Comparison of ENCODE assay signal across 8 cellular contexts in the genomic region with DNA sequence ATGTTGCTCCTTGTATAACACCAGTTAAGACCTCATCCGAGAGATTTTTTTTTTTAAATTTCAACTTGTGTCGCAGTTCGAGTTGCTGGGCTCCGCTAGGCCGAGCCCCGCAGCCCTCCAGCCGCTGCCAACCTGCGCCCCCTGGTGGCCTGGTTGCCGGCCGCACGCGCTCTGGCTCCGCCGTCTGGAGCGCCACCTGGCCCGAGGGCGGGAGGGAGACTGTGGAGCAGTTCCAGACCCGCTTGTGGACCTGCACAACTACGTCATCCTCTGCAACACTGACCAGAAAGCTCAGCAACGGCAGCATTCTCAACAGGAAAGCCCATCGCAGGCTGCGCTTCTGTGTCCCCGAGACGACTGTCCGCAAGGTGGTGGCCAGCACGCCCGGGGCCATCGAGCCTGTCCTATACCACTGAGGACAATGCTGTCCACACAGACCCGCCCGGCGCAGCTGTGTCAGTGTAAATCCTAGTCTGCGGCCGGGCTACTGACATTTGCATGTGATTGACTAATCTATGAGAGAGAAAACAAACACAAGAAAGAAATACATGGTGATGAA. TPM values are rescaled to one million over a fixed set of nuclear protein-coding genes. Genes with fewer than 3 reads are reported as not detected.
A peak's percentile ranks its signal among the peaks of the same experiment; 100 is the strongest.
DNase-seq lines count a peak whose midpoint lies in the region; ATAC-seq, FAIRE-seq and TF ChIP-seq lines count a peak whose summit lies in the region.

No MANE protein-coding gene starts in this region.

- H3K9me3 ChIP-seq in IMR-90 (ENCODE audit: control insufficient read depth, insufficient read depth, low read length) = no peaks in the 10 kb centered on the region

- CTCF ChIA-PET in IMR-90 (lab: Yijun Ruan, JAX) = interaction anchor here (0.6 to 1.3 kb wide), 8 partner anchors 9 to 1174 kb away, joined by 3 read pairs; no protein-coding TSS in a partner anchor

- H2AFZ ChIP-seq in IMR-90 (replicated peaks; ENCODE audit: low read length, poor library complexity) = peak overlapping the region; percentile 79

- FAIRE-seq in RCC 7860 (lab: Jason Lieb, UNC) = no peak

- H2BK15ac ChIP-seq in IMR-90 (ENCODE audit: low read depth, low read length) = no peak overlapping the region

- no peak overlapping the region for H4K8ac ChIP-seq in IMR-90 (ENCODE audit: low read depth in 2 of 2, low read length in 2 of 2)

- H3K79me1 ChIP-seq in IMR-90 (ENCODE audit: low read depth in 1 of 2, low read length in 2 of 2) = no peaks in the 10 kb centered on the region

- H3K27me3 Mint-ChIP-seq in activated T-helper 2 cell treated with anti-CD3 and anti-CD28 coated beads, Interferon-gamma antibody, Interleukin-2, Interleukin-4, amounts not matched to agents 10 μg/mL and 5 μg/mL and 100 μg/mL, durations not matched to agents 14 hours and 24 hours and 36 hours (ENCODE audit: low read depth) = peaks cover 25% of the 10 kb centered on the region
- peaks cover 22% of the 10 kb centered on the region for H3K27me3 Mint-ChIP-seq in nephron (ENCODE audit: low read depth)

- H3K36me3 Mint-ChIP-seq in activated T-helper 2 cell treated with anti-CD3 and anti-CD28 coated beads, Interferon-gamma antibody, Interleukin-2, Interleukin-4, amounts not matched to agents 10 μg/mL and 5 μg/mL and 100 μg/mL, durations not matched to agents 14 hours and 24 hours and 36 hours (ENCODE audit: low read depth) = no peaks in the 10 kb centered on the region
- no peaks in the 10 kb centered on the region for H3K36me3 Mint-ChIP-seq in nephron (ENCODE audit: low read depth)

- no peak overlapping the region for H3K27ac Mint-ChIP-seq in activated T-helper 2 cell treated with anti-CD3 and anti-CD28 coated beads, Interferon-gamma antibody, Interleukin-2, Interleukin-4, amounts not matched to agents 10 μg/mL and 5 μg/mL and 100 μg/mL, durations not matched to agents 14 hours and 24 hours and 36 hours
- H3K27ac Mint-ChIP-seq in nephron = peak overlapping the region in 2 of 3 experiments; percentile 23 to 47

- H2AK5ac ChIP-seq in IMR-90 (ENCODE audit: low read depth, low read length) = no peak overlapping the region

- TF ChIP-seq CTCF in IMR-90 (conservative IDR thresholded peaks at IDR 0.05; ENCODE audit: low read depth, low read length) (peak; percentile 98), nephron (IDR thresholded peaks at IDR 0.05; ENCODE audit: unreplicated experiment in 3 of 3) (peak; percentile 99 to 100 (median 99))

- H3K23ac ChIP-seq in IMR-90 (ENCODE audit: low read depth, low read length) = no peak overlapping the region

- dilution Hi-C loops in IMR-90 (cut with HindIII; ENCODE audit: low sequenced_read_pairs, unreplicated experiment) = no loop called here

- H3K4me3 ChIP-seq in IMR-90 (ENCODE audit: insufficient read depth, low read depth, low read length) = peak overlapping the region; percentile 49

- no peaks in the 10 kb centered on the region for H3K4me1 ChIP-seq in IMR-90 (ENCODE audit: control insufficient read depth, insufficient read depth, low read length)

- no peak overlapping the region for H3K14ac ChIP-seq in IMR-90 (replicated peaks; ENCODE audit: low read depth, low read length)

- H3K36me3 ChIP-seq in IMR-90 (ENCODE audit: control insufficient read depth, insufficient read depth, low read length) = no peaks in the 10 kb centered on the region

- no peak overlapping the region for H4K91ac ChIP-seq in IMR-90 (ENCODE audit: insufficient read depth, low read depth, low read length)

- no peaks in the 10 kb centered on the region for H4K20me1 ChIP-seq in IMR-90 (ENCODE audit: insufficient read depth, low read length)

- no peak overlapping the region for H2BK20ac ChIP-seq in IMR-90 (ENCODE audit: low read depth, low read length)

- peak overlapping the region; percentile 71 for H3K4me3 Mint-ChIP-seq in activated T-helper 2 cell treated with anti-CD3 and anti-CD28 coated beads, Interferon-gamma antibody, Interleukin-2, Interleukin-4, amounts not matched to agents 10 μg/mL and 5 μg/mL and 100 μg/mL, durations not matched to agents 14 hours and 24 hours and 36 hours (ENCODE audit: low read depth)
- peak overlapping the region; percentile 80 to 81 (median 81) for H3K4me3 Mint-ChIP-seq in nephron

- H3K27ac ChIP-seq in IMR-90 (ENCODE audit: insufficient read depth, low read length) = no peak overlapping the region

- peaks cover 16% of the 10 kb centered on the region for H3K4me1 Mint-ChIP-seq in activated T-helper 2 cell treated with anti-CD3 and anti-CD28 coated beads, Interferon-gamma antibody, Interleukin-2, Interleukin-4, amounts not matched to agents 10 μg/mL and 5 μg/mL and 100 μg/mL, durations not matched to agents 14 hours and 24 hours and 36 hours (ENCODE audit: low read depth)
- peaks cover 8% of the 10 kb centered on the region for H3K4me1 Mint-ChIP-seq in nephron

- in situ Hi-C loops in IMR-90 (cut with MboI; ENCODE audit: low sequenced_read_pairs) = no loop called here

- H3K9ac ChIP-seq in IMR-90 (ENCODE audit: low read depth, low read length) = no peak overlapping the region

- peak; percentile 74 for TF ChIP-seq RAD21 in IMR-90 (IDR thresholded peaks at IDR 0.05; ENCODE audit: low read length)

- no peak overlapping the region for H3K56ac ChIP-seq in IMR-90 (ENCODE audit: extremely low read depth, insufficient read depth, low read length)

- no TSS peak for BruUV-seq in IMR-90 (replicated peaks; lab: Mats Ljungman, UMichigan)

- TF ChIP-seq POLR2A in IMR-90 (IDR thresholded peaks at IDR 0.05; ENCODE audit: low read depth, low read length) = no peak

- H3K18ac ChIP-seq in IMR-90 (ENCODE audit: low read depth, low read length) = no peak overlapping the region

- no peak overlapping the region for H4K5ac ChIP-seq in IMR-90 (ENCODE audit: low read depth, low read length)

- no peak overlapping the region for H3K4ac ChIP-seq in IMR-90 (ENCODE audit: low read depth, low read length)

- no peaks in the 10 kb centered on the region for H3K9me1 ChIP-seq in IMR-90 (ENCODE audit: insufficient read depth, low read length)

- H3K27me3 ChIP-seq in IMR-90 (ENCODE audit: control insufficient read depth, insufficient read depth, low read length) = no peaks in the 10 kb centered on the region

- intact Hi-C loops in IMR-90 (cut with micrococcal nuclease) = loop anchor here (1.0 to 5.0 kb wide), 3 partner anchors 119 to 256 kb away; no protein-coding TSS in a partner anchor
- intact Hi-C loops in activated T-helper 2 cell treated with anti-CD3 and anti-CD28 coated beads, Interferon-gamma antibody, Interleukin-2, Interleukin-4, amounts not matched to agents 10 μg/mL and 5 μg/mL and 100 μg/mL, durations not matched to agents 14 hours and 24 hours and 36 hours (cut with micrococcal nuclease) = loop anchor here (2.0 to 5.0 kb wide), 2 partner anchors 258 to 292 kb away; no protein-coding TSS in a partner anchor

- no peak overlapping the region for H2BK120ac ChIP-seq in IMR-90 (ENCODE audit: low read depth, low read length)

- 5% methylated on average over 15 of the region's 33 CpGs; no CpG with 5 or more reads in 1 of the 2 experiments for WGBS in IMR-90 (ENCODE audit: extremely low coverage in 2 of 2, insufficient read length in 1 of 2), 2 experiments

- POLR2A ChIA-PET in IMR-90 (lab: Charles Lee; ENCODE audit: unreplicated experiment) = no interaction called here

- ATAC-seq in GM21529 (IDR thresholded peaks at IDR 0.05; ENCODE audit: unreplicated experiment) (peak; percentile 97), IMR-90 (ENCODE audit: low read depth) (peak; percentile 99)

- no peak overlapping the region for H2BK5ac ChIP-seq in IMR-90 (ENCODE audit: low read depth, low read length, poor library complexity, severe bottlenecking)

- H2AK9ac ChIP-seq in IMR-90 (replicated peaks; ENCODE audit: low read depth, low read length, poor library complexity) = no peak overlapping the region

- peak overlapping the region; percentile 91 for H3K4me2 ChIP-seq in IMR-90 (ENCODE audit: low read depth, low read length)

- no peaks in the 10 kb centered on the region for H3K9me3 Mint-ChIP-seq in activated T-helper 2 cell treated with anti-CD3 and anti-CD28 coated beads, Interferon-gamma antibody, Interleukin-2, Interleukin-4, amounts not matched to agents 10 μg/mL and 5 μg/mL and 100 μg/mL, durations not matched to agents 14 hours and 24 hours and 36 hours
- H3K9me3 Mint-ChIP-seq in nephron = no peaks in the 10 kb centered on the region

- DNase-seq in DMS 273 treated with DMSO at 0.1 percent for 48 hours (lab: John Stamatoyannopoulos, UW) = peak; percentile 39
- peak; percentile 84 for DNase-seq in IMR-90
- peak; percentile 74 for DNase-seq in RCC 7860 (ENCODE audit: low spot score)
- DNase-seq in activated T-helper 2 cell treated with anti-CD3 and anti-CD28 coated beads, Interferon-gamma antibody, Interleukin-2, Interleukin-4, amounts not matched to agents 10 μg/mL and 5 μg/mL and 100 μg/mL, durations not matched to agents 14 hours and 24 hours and 36 hours (ENCODE audit: low spot score) = peak; percentile 74
- peak; percentile 72 for DNase-seq in fibroblast of peridontal ligament (ENCODE audit: extremely low read depth)
- DNase-seq in stimulated activated naive CD4-positive, alpha-beta T cell treated with Interleukin-2 at 50 U/mL for 16 hours (lab: John Stamatoyannopoulos, UW) = peak; percentile 74

TF ChIP-seq in IMR-90, 13 proteins besides CTCF, POLR2A, EP300 and RAD21:
- TF ChIP-seq BHLHE40 (IDR thresholded peaks at IDR 0.05; ENCODE audit: low read depth, low read length) = no peak
- peak; percentile 73 for TF ChIP-seq SMC3 (IDR thresholded peaks at IDR 0.05; ENCODE audit: low read depth, low read length)
- peak; percentile 80; the same call in 1 of the 2 replicates for TF ChIP-seq MAZ (IDR thresholded peaks at IDR 0.05; ENCODE audit: borderline replicate concordance, low read depth, low read length)

RNA-seq across cellular contexts. Expression of gene ARL9, which starts 39.1 kb away (rescaled TPM):
- total RNA-seq in IMR-90 (2012; rRNA removed) = 0.18 and 0.28 TPM in 2 replicates
- 0.49 and 0.51 TPM in 2 replicates for polyA plus RNA-seq in IMR-90 (2012; rRNA removed)
- polyA plus RNA-seq in IMR-90 (2012; cell fraction: cytosol; rRNA removed) = 0.30 and 0.77 TPM in 2 replicates
- polyA plus RNA-seq in IMR-90 (2012; cell fraction: nucleus; rRNA removed; ENCODE audit: low replicate concordance) = 0.03 and 0.44 TPM in 2 replicates
- not detected in 2 replicates for total RNA-seq in activated T-helper 2 cell treated with anti-CD3 and anti-CD28 coated beads, Interferon-gamma antibody, Interleukin-2, Interleukin-4, amounts not matched to agents 10 μg/mL and 5 μg/mL and 100 μg/mL, durations not matched to agents 14 hours and 24 hours and 36 hours
